22 cellular contexts compared by ENCODE assay signal in the genomic region with DNA sequence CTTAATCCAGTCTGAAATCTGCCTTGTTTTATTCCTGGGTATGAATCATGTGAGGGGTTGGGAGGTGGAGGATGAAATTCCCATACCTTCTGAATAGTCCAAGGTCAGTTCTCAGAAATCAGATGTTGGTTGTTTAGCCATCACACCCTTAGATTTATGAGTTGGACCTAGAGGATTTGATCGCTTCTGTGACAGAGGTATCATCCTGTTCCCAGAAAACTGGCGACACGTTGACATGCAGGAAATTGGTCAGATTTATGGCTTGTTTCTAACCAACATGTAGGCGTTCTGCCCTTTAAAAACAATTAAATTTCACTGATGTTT. TPM values are rescaled to one million over a fixed set of nuclear protein-coding genes. Genes with fewer than 3 reads are reported as not detected.
DNase-seq lines count a peak whose midpoint lies in the region; FAIRE-seq and TF ChIP-seq lines count a peak whose summit lies in the region.
"Had no signal": no experiment of that assay in that cellular context is flagged by ENCODE, and none has a peak within 500 bp of the region (broad histone marks: within the 10 kb centered on the region; RNA-seq: fewer than 3 reads in every experiment).

No MANE protein-coding gene starts in this region.

- H3K36me3 Mint-ChIP-seq in activated CD4-positive, alpha-beta T cell treated with anti-CD3 and anti-CD28 coated beads, Interleukin-2, amount 10 ng/mL, durations not matched to agents 7 days and 5 days (ENCODE audit: low read depth) = no peaks in the 10 kb centered on the region
- H3K36me3 Mint-ChIP-seq: CD4-positive, alpha-beta memory T cell; naive thymus-derived CD4-positive, alpha-beta T cell had no signal

- H4K20me1 ChIP-seq in OCI-LY1 (ENCODE audit: insufficient read depth, low read length) (no peaks in the 10 kb centered on the region), H1 (replicated peaks in 1 of 2; ENCODE audit: control insufficient read depth in 1 of 2, insufficient read depth in 2 of 2, low read length in 2 of 2) (no peaks in the 10 kb centered on the region)

- TF ChIP-seq EP300 in H1 (IDR thresholded peaks at IDR 0.05; ENCODE audit: borderline replicate concordance in 1 of 2, low read depth in 2 of 2, low read length in 2 of 2) = no peak

- H3K27me3 Mint-ChIP-seq in activated CD4-positive, alpha-beta T cell treated with anti-CD3 and anti-CD28 coated beads, Interleukin-2, amount 10 ng/mL, durations not matched to agents 7 days and 5 days = peaks cover 1% of the 10 kb centered on the region
- H3K27me3 Mint-ChIP-seq: CD4-positive, alpha-beta memory T cell; naive thymus-derived CD4-positive, alpha-beta T cell had no signal

- peak overlapping the region; percentile 75 for H3K9ac ChIP-seq in OCI-LY1 (ENCODE audit: low read length)
- no peak overlapping the region for H3K9ac ChIP-seq in H1 (replicated peaks in 1 of 4; ENCODE audit: extremely low read depth in 1 of 4, low read depth in 3 of 4, low read length in 3 of 4)

- H3K23me2 ChIP-seq in H1 (ENCODE audit: low read depth, low read length) = no peaks in the 10 kb centered on the region

- intact Hi-C loops in prostate gland (cut with DNase I) = no loop called here

- H2BK5ac ChIP-seq in H1 (ENCODE audit: low read depth, low read length) = no peak overlapping the region

- H3K79me1 ChIP-seq in H1 (ENCODE audit: low read depth, low read length) = no peaks in the 10 kb centered on the region

- H4K8ac ChIP-seq in H1 (ENCODE audit: extremely low read depth, insufficient read depth, low read length) = no peak overlapping the region; the same call in 1 of the 2 replicates

- H3K4ac ChIP-seq in H1 (replicated peaks; ENCODE audit: insufficient read length, low read depth, low read length) = no peak overlapping the region

- TF ChIP-seq CTCF in OCI-LY1 (IDR thresholded peaks at IDR 0.05; ENCODE audit: low read length) (no peak), H1 (IDR thresholded peaks at IDR 0.05; ENCODE audit: control extremely low read depth in 1 of 3, insufficient read depth in 1 of 3, low read depth in 1 of 3, low read length in 3 of 3) (no peak), prostate gland (IDR thresholded peaks at IDR 0.05) (no peak), coronary artery (IDR thresholded peaks at IDR 0.05) (no peak)

- H3F3A ChIP-seq in OCI-LY1 (ENCODE audit: insufficient read depth, low read length) = no peaks in the 10 kb centered on the region

- no peak overlapping the region for H3K56ac ChIP-seq in H1 (replicated peaks; ENCODE audit: insufficient read length, low read depth, low read length)

- no peaks in the 10 kb centered on the region for H3K9me3 ChIP-seq in OCI-LY1 (ENCODE audit: low read length)
- no peaks in the 10 kb centered on the region for H3K9me3 ChIP-seq in H1 (ENCODE audit: insufficient read depth in 2 of 2, low read depth in 1 of 2, low read length in 1 of 2)
- H3K9me3 ChIP-seq in prostate gland = no peaks in the 10 kb centered on the region
- H3K9me3 ChIP-seq: upper lobe of right lung had no signal

- peak overlapping the region; percentile 15 for H3K27ac Mint-ChIP-seq in activated CD4-positive, alpha-beta T cell treated with anti-CD3 and anti-CD28 coated beads, Interleukin-2, amount 10 ng/mL, durations not matched to agents 7 days and 5 days

- CTCF ChIA-PET in activated CD4-positive, alpha-beta T cell treated with anti-CD3 and anti-CD28 coated beads, Interleukin-2, amount 10 ng/mL, durations not matched to agents 7 days and 5 days (lab: Charles Lee) = interaction anchor here (1.2 to 2.5 kb wide), 5 partner anchors 12 to 61 kb away, joined by 3 to 12 read pairs (median 5); a partner anchor contains a TSS
- CTCF ChIA-PET in H1 (lab: Charles Lee; ENCODE audit: partially characterized antibody) = interaction anchor here (1.0 to 4.7 kb wide), 9 partner anchors 8 to 75 kb away, joined by 3 to 24 read pairs (median 10); a partner anchor contains a TSS

- TF ChIP-seq POLR2A in H1 (IDR thresholded peaks at IDR 0.05; ENCODE audit: control extremely low read depth in 1 of 2, low read depth in 2 of 2, low read length in 2 of 2) (no peak), prostate gland (IDR thresholded peaks at IDR 0.05) (no peak)

- no peaks in the 10 kb centered on the region for H3K9me2 ChIP-seq in OCI-LY1 (ENCODE audit: low read depth, low read length)

- H3K4me3 ChIP-seq in OCI-LY1 (ENCODE audit: low read depth, low read length, poor library complexity, severe bottlenecking) (no peak overlapping the region), H1 (ENCODE audit: extremely low read depth in 1 of 4, insufficient read depth in 2 of 4, low read depth in 3 of 4, low read length in 4 of 4) (no peak overlapping the region), prostate gland (no peak overlapping the region), coronary artery (no peak overlapping the region)
- H3K4me3 ChIP-seq: upper lobe of right lung had no signal

- no peaks in the 10 kb centered on the region for H3K9me3 Mint-ChIP-seq in activated CD4-positive, alpha-beta T cell treated with anti-CD3 and anti-CD28 coated beads, Interleukin-2, amount 10 ng/mL, durations not matched to agents 7 days and 5 days
- H3K9me3 Mint-ChIP-seq: CD4-positive, alpha-beta memory T cell had no signal

- H3K4me1 Mint-ChIP-seq in activated CD4-positive, alpha-beta T cell treated with anti-CD3 and anti-CD28 coated beads, Interleukin-2, amount 10 ng/mL, durations not matched to agents 7 days and 5 days = peaks cover 25% of the 10 kb centered on the region

- no peak overlapping the region for H4K5ac ChIP-seq in H1 (ENCODE audit: insufficient read length, low read depth, low read length)

- no peak overlapping the region for H3K14ac ChIP-seq in H1 (ENCODE audit: insufficient read length)

- peak overlapping the region; percentile 10 for H4K91ac ChIP-seq in H1 (replicated peaks; ENCODE audit: insufficient read length, low read length)

- H3K4me3 Mint-ChIP-seq in activated CD4-positive, alpha-beta T cell treated with anti-CD3 and anti-CD28 coated beads, Interleukin-2, amount 10 ng/mL, durations not matched to agents 7 days and 5 days = no peak overlapping the region
- H3K4me3 Mint-ChIP-seq: CD4-positive, alpha-beta memory T cell had no signal

- H2AK5ac ChIP-seq in H1 (ENCODE audit: low read depth, low read length) = no peak overlapping the region

- H3K79me2 ChIP-seq in OCI-LY1 (ENCODE audit: insufficient read depth, low read length) (no peaks in the 10 kb centered on the region), H1 (ENCODE audit: control insufficient read depth in 1 of 2, insufficient read depth in 2 of 2, low read length in 2 of 2) (no peaks in the 10 kb centered on the region)

- H3K27ac ChIP-seq in OCI-LY1 (ENCODE audit: low read depth, low read length, poor library complexity, severe bottlenecking) = peak overlapping the region; percentile 99
- no peak overlapping the region; the same call in 1 of the 2 replicates for H3K27ac ChIP-seq in H1 (ENCODE audit: low read depth, low read length)
- H3K27ac ChIP-seq in prostate gland = peak overlapping the region; percentile 21 to 44
- H3K27ac ChIP-seq in coronary artery = no peak overlapping the region
- H3K27ac ChIP-seq: upper lobe of right lung had no signal

- no peak overlapping the region for H2BK120ac ChIP-seq in H1 (replicated peaks; ENCODE audit: low read depth, low read length)

- DNase-seq in activated CD4-positive, alpha-beta T cell treated with anti-CD3 and anti-CD28 coated beads, Interleukin-2, amount 10 ng/mL, durations not matched to agents 7 days and 5 days = no peak
- DNase-seq in activated CD4-positive, alpha-beta T cell treated with anti-CD3 and anti-CD28 coated beads for 1 hour = no peak
- DNase-seq in H1 (ENCODE audit: low read depth in 1 of 2, low spot score in 2 of 2) = no peak
- DNase-seq in prostate gland (ENCODE audit: low spot score) = peak; percentile 53
- DNase-seq in coronary artery (ENCODE audit: low spot score) = no peak
- DNase-seq in activated gamma-delta T cell treated with Interleukin-2 at 50 U/mL for 16 hours = no peak
- DNase-seq in NOMO-1 treated with DMSO at 0.1 percent for 48 hours (lab: John Stamatoyannopoulos, UW; ENCODE audit: unreplicated experiment) = no peak
- DNase-seq: activated effector memory CD4-positive, alpha-beta T cell treated with anti-CD3 and anti-CD28 coated beads, Interleukin-2, amount 50 U/mL, for 16 hours; CD4-positive, alpha-beta memory T cell; DND-41; HCEC 1CT; left ventricle myocardium superior; naive thymus-derived CD4-positive, alpha-beta T cell; stimulated activated naive CD8-positive, alpha-beta T cell treated with anti-CD3 and anti-CD28 coated beads, Interleukin-15, Interleukin-2, amounts not matched to agents 100 U/mL and 50 U/mL, for 24 hours; upper lobe of right lung had no signal

- H2AFZ ChIP-seq in OCI-LY1 (ENCODE audit: low read length) (no peak overlapping the region), H1 (ENCODE audit: low read length) (no peak overlapping the region)

- H2BK12ac ChIP-seq in H1 (ENCODE audit: low read depth, low read length) = no peak overlapping the region

- peak overlapping the region; percentile 65 for H3K4me2 ChIP-seq in OCI-LY1 (ENCODE audit: low read length)
- no peak overlapping the region for H3K4me2 ChIP-seq in H1 (ENCODE audit: insufficient read depth in 1 of 2, low read depth in 2 of 2, low read length in 2 of 2)

- POLR2A ChIA-PET in activated CD4-positive, alpha-beta T cell treated with anti-CD3 and anti-CD28 coated beads, Interleukin-2, amount 10 ng/mL, durations not matched to agents 7 days and 5 days (lab: Charles Lee) = no interaction called here
- POLR2A ChIA-PET in H1 (lab: Charles Lee; ENCODE audit: partially characterized antibody) = interaction anchor here (1.2 kb wide), 1 partner anchor 18 kb away, joined by 3 read pairs; no protein-coding TSS in a partner anchor

- no peak for FAIRE-seq in H1 (lab: Jason Lieb, UNC)
- FAIRE-seq: endothelial cell of umbilical vein, frontal cortex had no signal

- no peak overlapping the region for H3K23ac ChIP-seq in H1 (ENCODE audit: insufficient read length)

- no peaks in the 10 kb centered on the region for H3K36me3 ChIP-seq in OCI-LY1 (ENCODE audit: insufficient read depth, low read length)
- H3K36me3 ChIP-seq in H1 (ENCODE audit: control insufficient read depth in 2 of 4, insufficient read depth in 4 of 4, low read length in 3 of 4) = no peaks in the 10 kb centered on the region
- H3K36me3 ChIP-seq in prostate gland = no peaks in the 10 kb centered on the region
- H3K36me3 ChIP-seq: upper lobe of right lung had no signal

- H2BK15ac ChIP-seq in H1 (ENCODE audit: low read length) = no peak overlapping the region

- H3K27me3 ChIP-seq in OCI-LY1 (ENCODE audit: insufficient read depth, low read length) = no peaks in the 10 kb centered on the region
- no peaks in the 10 kb centered on the region for H3K27me3 ChIP-seq in H1 (replicated peaks in 1 of 4; ENCODE audit: control insufficient read depth in 3 of 4, extremely low read depth in 1 of 4, insufficient read depth in 3 of 4, low read length in 3 of 4)
- no peaks in the 10 kb centered on the region for H3K27me3 ChIP-seq in prostate gland (replicated peaks; ENCODE audit: insufficient read depth)
- H3K27me3 ChIP-seq: upper lobe of right lung had no signal

- 93% methylated on average over 4 of the region's 4 CpGs; no CpG with 5 or more reads in 1 of the 2 experiments for WGBS in H1 (ENCODE audit: extremely low coverage in 1 of 2, insufficient coverage in 1 of 2, insufficient read length in 1 of 2, insufficient replicate concordance in 2 of 2, low coverage in 1 of 2, low lambda C conversion rate in 2 of 2, missing lambda C conversion rate in 1 of 2), 2 experiments
- WGBS in prostate gland = 24% methylated on average over 4 of the region's 4 CpGs

- H3K18ac ChIP-seq in H1 (ENCODE audit: extremely low read depth, low read length) = no peak overlapping the region

- H2BK20ac ChIP-seq in H1 (ENCODE audit: low read length) = peak overlapping the region; percentile 49; the same call in 1 of the 2 replicates

- H3K4me1 ChIP-seq in OCI-LY1 (ENCODE audit: insufficient read depth, low read length, severe bottlenecking) (peaks cover 75% of the 10 kb centered on the region), H1 (replicated peaks in 1 of 4; ENCODE audit: control insufficient read depth in 3 of 4, insufficient read depth in 4 of 4, low read length in 3 of 4) (peaks cover 5 to 14% (median 11%) of the 10 kb centered on the region in 4 experiments), prostate gland (replicated peaks) (peaks cover 6% of the 10 kb centered on the region)
- H3K4me1 ChIP-seq: upper lobe of right lung had no signal

- TF ChIP-seq RAD21 in H1 (IDR thresholded peaks at IDR 0.05 in 1 of 2, conservative IDR thresholded peaks at IDR 0.05 in 1 of 2; ENCODE audit: low read depth in 2 of 2, low read length in 2 of 2) = no peak

RNA-seq across cellular contexts. Expression of a gene that starts 24.7 kb away (rescaled TPM):
- not detected for total RNA-seq in activated CD4-positive, alpha-beta T cell treated with anti-CD3 and anti-CD28 coated beads, Interleukin-2, amount 10 ng/mL, durations not matched to agents 7 days and 5 days
- total RNA-seq in H1 (2021; fragmentation: NEBNext Ultra II Directional; extraction: Animal tissue kit (Norgen Biotek cat#: 25700)) = not detected in 2 replicates
- polyA plus RNA-seq in H1 (2011; rRNA removed) = 0.11 TPM in 1 of 2 replicates, not detected in the other
- 0.09 TPM for polyA plus RNA-seq in H1 (2011; cell fraction: cytosol; rRNA removed)
- polyA plus RNA-seq in H1 (2011; cell fraction: nucleus; rRNA removed) = not detected
- not detected in 4 replicates for polyA plus RNA-seq in H1 (2012, experiment 1 of 2)
- polyA plus RNA-seq in H1 (2012, experiment 2 of 2) = not detected
- not detected for polyA plus RNA-seq in H1 (2013, experiment 1 of 2)
- polyA plus RNA-seq in H1 (2013, experiment 2 of 2) = 0.06 TPM
- not detected in 2 replicates for polyA minus RNA-seq in H1 (2011; rRNA and poly(A)+ RNA removed)
- not detected for polyA minus RNA-seq in H1 (2011; cell fraction: cytosol; rRNA and poly(A)+ RNA removed)
- not detected for polyA minus RNA-seq in H1 (2011; cell fraction: nucleus; rRNA and poly(A)+ RNA removed)
- total RNA-seq in prostate gland = 1 to 10 TPM; 2.4 to 4.8 TPM
- total RNA-seq: activated CD8-positive, alpha-beta memory T cell treated with anti-CD3 and anti-CD28 coated beads for 36 hours; CD4-positive, alpha-beta memory T cell; chondrocyte; endothelial cell of umbilical vein; frontal cortex; left ventricle myocardium superior; naive thymus-derived CD4-positive, alpha-beta T cell; renal cortical epithelial cell; RPMI7951 had no signal
- polyA plus RNA-seq: CD4-positive, alpha-beta memory T cell; endothelial cell of umbilical vein had no signal

RNA-seq across cellular contexts. Expression of a gene that starts 40.2 kb away (rescaled TPM):
- total RNA-seq in activated CD4-positive, alpha-beta T cell treated with anti-CD3 and anti-CD28 coated beads, Interleukin-2, amount 10 ng/mL, durations not matched to agents 7 days and 5 days = 10 to 100 TPM; 27.7 to 29.5 TPM
- total RNA-seq in H1 (2021; fragmentation: NEBNext Ultra II Directional; extraction: Animal tissue kit (Norgen Biotek cat#: 25700)) = 12.5 and 15.9 TPM in 2 replicates
- 8.7 and 17.0 TPM in 2 replicates for polyA plus RNA-seq in H1 (2011; rRNA removed)
- 10.3 TPM for polyA plus RNA-seq in H1 (2011; cell fraction: cytosol; rRNA removed)
- polyA plus RNA-seq in H1 (2011; cell fraction: nucleus; rRNA removed) = 15.3 TPM
- polyA plus RNA-seq in H1 (2012, experiment 1 of 2) = 5.6 to 13.0 TPM (median 9.4 TPM) in 4 replicates
- polyA plus RNA-seq in H1 (2012, experiment 2 of 2) = 5.2 TPM
- polyA plus RNA-seq in H1 (2013, experiment 1 of 2) = 6.4 TPM
- polyA plus RNA-seq in H1 (2013, experiment 2 of 2) = 5.8 TPM
- 3.5 and 7.4 TPM in 2 replicates for polyA minus RNA-seq in H1 (2011; rRNA and poly(A)+ RNA removed)
- polyA minus RNA-seq in H1 (2011; cell fraction: cytosol; rRNA and poly(A)+ RNA removed) = 10.0 TPM
- polyA minus RNA-seq in H1 (2011; cell fraction: nucleus; rRNA and poly(A)+ RNA removed) = 18.8 TPM
- 10 to 100 TPM; 10.2 to 24.8 TPM for total RNA-seq in prostate gland

Comparison
In these comparisons a context has a peak if more than half of its experiments do, and no peak if none do; other contexts are left out.
1. H3K27ac ChIP-seq: peak in OCI-LY1 (single experiment) and prostate gland (2 of 2); none in H1 (single experiment) and coronary artery (0 of 2).